In genomic region chr14:74765721-74766120, GRCh38 we compare ENCODE assay signal across 11 cellular contexts. TPM values are rescaled to one million over a fixed set of nuclear protein-coding genes. Genes with fewer than 3 reads are reported as not detected.
DNase-seq lines count a peak whose midpoint lies in the region; ATAC-seq and TF ChIP-seq lines count a peak whose summit lies in the region.
"Had no signal": no experiment of that assay in that cellular context is flagged by ENCODE, and none has a peak within 500 bp of the region (broad histone marks: within the 10 kb centered on the region; RNA-seq: fewer than 3 reads in every experiment).

No MANE protein-coding gene starts in this region.

- H3K9ac ChIP-seq in subcutaneous abdominal adipose tissue (ENCODE audit: low read length in 5 of 5), result peak overlapping the region; percentile 48 to 98 (median 95)

- H3K9me3 ChIP-seq in subcutaneous abdominal adipose tissue (ENCODE audit: control insufficient read depth in 5 of 5, low read length in 5 of 5), result no peaks in the 10 kb centered on the region

- H3K27me3 Mint-ChIP-seq in activated T-cell treated with anti-CD3 and anti-CD28 coated beads, Interleukin-2, amount 50 U/mL, for 72 hours (ENCODE audit: low read depth), result no peaks in the 10 kb centered on the region
- no peaks in the 10 kb centered on the region for H3K27me3 Mint-ChIP-seq in activated CD4-positive, alpha-beta memory T cell treated with anti-CD3 and anti-CD28 coated beads, Interleukin-2, amount 10 ng/mL, durations not matched to agents 7 days and 5 days

- intact Hi-C loops in posterior cingulate gyrus (cut with DNase I), result no loop called here

- peak; percentile 10 to 14 for DNase-seq in activated T-cell treated with anti-CD3 and anti-CD28 coated beads, Interleukin-2, amount 50 U/mL, for 72 hours
- DNase-seq in activated T-cell treated with anti-CD3 and anti-CD28 coated beads, Interleukin-2, amount 50 U/mL, for 48 hours, result no peak
- no peak for DNase-seq in activated CD4-positive, alpha-beta memory T cell treated with anti-CD3 and anti-CD28 coated beads, Interleukin-2, amount 10 ng/mL, durations not matched to agents 7 days and 5 days
- DNase-seq in foreskin fibroblast, result no peak
- DNase-seq in NCI-H524 treated with DMSO at 0.1 percent for 48 hours (lab: John Stamatoyannopoulos, UW), result no peak
- DNase-seq in NCI-H1105 treated with DMSO at 0.1 percent for 48 hours (lab: John Stamatoyannopoulos, UW), result no peak
- DNase-seq in posterior cingulate gyrus, result no peak
- DNase-seq: retina had no signal

- no peaks in the 10 kb centered on the region for H3K27me3 ChIP-seq in subcutaneous abdominal adipose tissue (ENCODE audit: control insufficient read depth in 5 of 5, insufficient read depth in 4 of 5, low read length in 5 of 5)

- peak overlapping the region; percentile 86 to 92 for H3K4me3 ChIP-seq in foreskin fibroblast (ENCODE audit: low read depth in 1 of 2, low read length in 2 of 2)
- H3K4me3 ChIP-seq in subcutaneous abdominal adipose tissue (ENCODE audit: low read depth in 1 of 5, low read length in 5 of 5), result peak overlapping the region; percentile 8 to 92 (median 81)

- H3K36me3 ChIP-seq in subcutaneous abdominal adipose tissue (ENCODE audit: control insufficient read depth in 5 of 5, insufficient read depth in 5 of 5, low read length in 5 of 5), result no peaks in the 10 kb centered on the region

- no peaks in the 10 kb centered on the region for H3K9me3 Mint-ChIP-seq in activated T-cell treated with anti-CD3 and anti-CD28 coated beads, Interleukin-2, amount 50 U/mL, for 72 hours
- no peaks in the 10 kb centered on the region for H3K9me3 Mint-ChIP-seq in activated CD4-positive, alpha-beta memory T cell treated with anti-CD3 and anti-CD28 coated beads, Interleukin-2, amount 10 ng/mL, durations not matched to agents 7 days and 5 days

- peaks cover 10 to 22% of the 10 kb centered on the region in 2 donors for H3K36me3 Mint-ChIP-seq in activated T-cell treated with anti-CD3 and anti-CD28 coated beads, Interleukin-2, amount 50 U/mL, for 72 hours (ENCODE audit: insufficient read depth in 2 of 2)
- H3K36me3 Mint-ChIP-seq in activated CD4-positive, alpha-beta memory T cell treated with anti-CD3 and anti-CD28 coated beads, Interleukin-2, amount 10 ng/mL, durations not matched to agents 7 days and 5 days (ENCODE audit: low read depth), result peaks cover 37% of the 10 kb centered on the region

- ATAC-seq in activated T-cell treated with anti-CD3 and anti-CD28 coated beads, Interleukin-2, amount 50 U/mL, for 72 hours (replicated peaks in 1 of 2), result peak in 1 of 2 donors; percentile 19

- peaks cover 71% of the 10 kb centered on the region for H3K4me1 Mint-ChIP-seq in activated T-cell treated with anti-CD3 and anti-CD28 coated beads, Interleukin-2, amount 50 U/mL, for 72 hours (ENCODE audit: low read depth)
- H3K4me1 Mint-ChIP-seq in activated CD4-positive, alpha-beta memory T cell treated with anti-CD3 and anti-CD28 coated beads, Interleukin-2, amount 10 ng/mL, durations not matched to agents 7 days and 5 days, result peaks cover 53% of the 10 kb centered on the region

- H3K27ac Mint-ChIP-seq in activated T-cell treated with anti-CD3 and anti-CD28 coated beads, Interleukin-2, amount 50 U/mL, for 72 hours, result peak overlapping the region; percentile 94
- H3K27ac Mint-ChIP-seq in activated CD4-positive, alpha-beta memory T cell treated with anti-CD3 and anti-CD28 coated beads, Interleukin-2, amount 10 ng/mL, durations not matched to agents 7 days and 5 days, result no peak overlapping the region

- POLR2A ChIA-PET in activated CD4-positive, alpha-beta memory T cell treated with anti-CD3 and anti-CD28 coated beads, Interleukin-2, amount 10 ng/mL, durations not matched to agents 7 days and 5 days (lab: Charles Lee), result no interaction called here

- TF ChIP-seq CTCF in foreskin fibroblast (IDR thresholded peaks at IDR 0.05; ENCODE audit: low read depth, low read length), result no peak

- CTCF ChIA-PET in activated CD4-positive, alpha-beta memory T cell treated with anti-CD3 and anti-CD28 coated beads, Interleukin-2, amount 10 ng/mL, durations not matched to agents 7 days and 5 days (lab: Charles Lee), result no interaction called here

- peak overlapping the region; percentile 98 to 99 for H3K4me3 Mint-ChIP-seq in activated T-cell treated with anti-CD3 and anti-CD28 coated beads, Interleukin-2, amount 50 U/mL, for 72 hours
- H3K4me3 Mint-ChIP-seq in activated CD4-positive, alpha-beta memory T cell treated with anti-CD3 and anti-CD28 coated beads, Interleukin-2, amount 10 ng/mL, durations not matched to agents 7 days and 5 days, result peak overlapping the region; percentile 87

- H3K4me1 ChIP-seq in subcutaneous abdominal adipose tissue (ENCODE audit: control insufficient read depth in 5 of 5, insufficient read depth in 5 of 5, low read length in 5 of 5), result peaks cover 6 to 52% (median 47%) of the 10 kb centered on the region in 5 donors

- H3K27ac ChIP-seq in subcutaneous abdominal adipose tissue (ENCODE audit: low read depth, low read length), result no peak overlapping the region
- H3K27ac ChIP-seq: C4-2B, epithelial cell of prostate had no signal

RNA-seq across cellular contexts. Expression of gene YLPM1, which starts 2.6 kb away (rescaled TPM):
- 10 to 100 TPM; 62.6 to 67.1 TPM for total RNA-seq in activated T-cell treated with anti-CD3 and anti-CD28 coated beads, Interleukin-2, amount 50 U/mL, for 72 hours
- total RNA-seq in activated CD4-positive, alpha-beta memory T cell treated with anti-CD3 and anti-CD28 coated beads, Interleukin-2, amount 10 ng/mL, durations not matched to agents 7 days and 5 days, result 10 to 100 TPM; 52.3 to 55.4 TPM

RNA-seq across cellular contexts. Expression of gene FCF1, which starts 52.8 kb away (rescaled TPM):
- 10 to 100 TPM; 71.1 to 87.9 TPM for total RNA-seq in activated T-cell treated with anti-CD3 and anti-CD28 coated beads, Interleukin-2, amount 50 U/mL, for 72 hours
- 10 to 100 TPM; 56.6 to 58.6 TPM for total RNA-seq in activated CD4-positive, alpha-beta memory T cell treated with anti-CD3 and anti-CD28 coated beads, Interleukin-2, amount 10 ng/mL, durations not matched to agents 7 days and 5 days

RNA-seq across cellular contexts. Expression of gene AREL1, which starts 52.8 kb away (rescaled TPM):
- 10 to 100 TPM; 34.7 to 43.0 TPM for total RNA-seq in activated T-cell treated with anti-CD3 and anti-CD28 coated beads, Interleukin-2, amount 50 U/mL, for 72 hours
- 10 to 100 TPM; 42.4 to 43.1 TPM for total RNA-seq in activated CD4-positive, alpha-beta memory T cell treated with anti-CD3 and anti-CD28 coated beads, Interleukin-2, amount 10 ng/mL, durations not matched to agents 7 days and 5 days

Comparison
In these comparisons a context has a peak if more than half of its experiments do, and no peak if none do; other contexts are left out.
1. DNase-seq: peak in activated T-cell treated with anti-CD3 and anti-CD28 coated beads, Interleukin-2, amount 50 U/mL, for 72 hours (2 of 2); none in activated T-cell treated with anti-CD3 and anti-CD28 coated beads, Interleukin-2, amount 50 U/mL, for 48 hours (0 of 2), activated CD4-positive, alpha-beta memory T cell treated with anti-CD3 and anti-CD28 coated beads, Interleukin-2, amount 10 ng/mL, durations not matched to agents 7 days and 5 days (single experiment), foreskin fibroblast (0 of 2), NCI-H524 treated with DMSO at 0.1 percent for 48 hours (single experiment), NCI-H1105 treated with DMSO at 0.1 percent for 48 hours (single experiment) and posterior cingulate gyrus (0 of 10).